ENCODE assay signal across 2 cellular contexts in genomic region chr11:36264601-36265344, GRCh38.
TF ChIP-seq lines count a peak whose summit lies in the region.

No MANE protein-coding gene starts in this region.

TF ChIP-seq in IMR-90, 13 proteins besides CTCF, POLR2A, EP300 and RAD21 (continued from another document):
- TF ChIP-seq FOS (IDR thresholded peaks at IDR 0.05; ENCODE audit: low read depth, low read length), result no peak
- TF ChIP-seq NFE2L2 (IDR thresholded peaks at IDR 0.05; ENCODE audit: low read depth, low read length), result no peak
- no peak for TF ChIP-seq ELK1 (IDR thresholded peaks at IDR 0.05; ENCODE audit: borderline replicate concordance, low read depth, low read length)
- no peak for TF ChIP-seq USF2 (IDR thresholded peaks at IDR 0.05; ENCODE audit: low read depth, low read length)
- no peak for TF ChIP-seq SMC3 (IDR thresholded peaks at IDR 0.05; ENCODE audit: low read depth, low read length)
- no peak for TF ChIP-seq BHLHE40 (IDR thresholded peaks at IDR 0.05; ENCODE audit: low read depth, low read length)
- no peak for TF ChIP-seq CHD1 (IDR thresholded peaks at IDR 0.05; ENCODE audit: low read depth, low read length)
- no peak for TF ChIP-seq MAFK (IDR thresholded peaks at IDR 0.05; ENCODE audit: low read depth, low read length)
- TF ChIP-seq RFX5 (IDR thresholded peaks at IDR 0.05; ENCODE audit: low read depth, low read length), result no peak

TF ChIP-seq in WTC11, 78 proteins besides CTCF, POLR2A, EP300 and RAD21 (continued from another document):
- no peak for TF ChIP-seq MLX (CRISPR knock-in tag; IDR thresholded peaks at IDR 0.05)
- TF ChIP-seq NR1H2 (CRISPR knock-in tag; IDR thresholded peaks at IDR 0.05), result no peak
- TF ChIP-seq SMAD3 (CRISPR knock-in tag; IDR thresholded peaks at IDR 0.05; ENCODE audit: borderline replicate concordance), result no peak
- no peak for TF ChIP-seq CBFB (CRISPR knock-in tag; IDR thresholded peaks at IDR 0.05; ENCODE audit: low read depth)
- TF ChIP-seq USF1 (CRISPR knock-in tag; IDR thresholded peaks at IDR 0.05), result no peak
- no peak for TF ChIP-seq TCF7 (CRISPR knock-in tag; IDR thresholded peaks at IDR 0.05; ENCODE audit: low read depth)
- TF ChIP-seq RORB (CRISPR knock-in tag; IDR thresholded peaks at IDR 0.05), result no peak
- no peak for TF ChIP-seq ATF6 (CRISPR knock-in tag; IDR thresholded peaks at IDR 0.05)
- TF ChIP-seq E2F1 (CRISPR knock-in tag; IDR thresholded peaks at IDR 0.05), result no peak
- TF ChIP-seq ETV6 (CRISPR knock-in tag; IDR thresholded peaks at IDR 0.05), result no peak
- TF ChIP-seq ZBTB43 (CRISPR knock-in tag; IDR thresholded peaks at IDR 0.05), result no peak
- TF ChIP-seq ZNF317 (CRISPR knock-in tag; IDR thresholded peaks at IDR 0.05; ENCODE audit: borderline replicate concordance, low read depth), result no peak
- TF ChIP-seq ZNF232 (CRISPR knock-in tag; IDR thresholded peaks at IDR 0.05), result no peak
- TF ChIP-seq PREB (CRISPR knock-in tag; IDR thresholded peaks at IDR 0.05; ENCODE audit: borderline replicate concordance), result no peak
- no peak for TF ChIP-seq JAZF1 (CRISPR knock-in tag; IDR thresholded peaks at IDR 0.05)
- TF ChIP-seq STAT6 (CRISPR knock-in tag; conservative IDR thresholded peaks at IDR 0.05; ENCODE audit: low read depth), result no peak
- no peak for TF ChIP-seq ZNF423 (CRISPR knock-in tag; IDR thresholded peaks at IDR 0.05)
- TF ChIP-seq NR2C2 (CRISPR knock-in tag; IDR thresholded peaks at IDR 0.05), result no peak
- no peak for TF ChIP-seq ZBTB21 (CRISPR knock-in tag; IDR thresholded peaks at IDR 0.05; ENCODE audit: borderline replicate concordance)
